Comparison of ENCODE assay signal across 8 cellular contexts in the genomic region with DNA sequence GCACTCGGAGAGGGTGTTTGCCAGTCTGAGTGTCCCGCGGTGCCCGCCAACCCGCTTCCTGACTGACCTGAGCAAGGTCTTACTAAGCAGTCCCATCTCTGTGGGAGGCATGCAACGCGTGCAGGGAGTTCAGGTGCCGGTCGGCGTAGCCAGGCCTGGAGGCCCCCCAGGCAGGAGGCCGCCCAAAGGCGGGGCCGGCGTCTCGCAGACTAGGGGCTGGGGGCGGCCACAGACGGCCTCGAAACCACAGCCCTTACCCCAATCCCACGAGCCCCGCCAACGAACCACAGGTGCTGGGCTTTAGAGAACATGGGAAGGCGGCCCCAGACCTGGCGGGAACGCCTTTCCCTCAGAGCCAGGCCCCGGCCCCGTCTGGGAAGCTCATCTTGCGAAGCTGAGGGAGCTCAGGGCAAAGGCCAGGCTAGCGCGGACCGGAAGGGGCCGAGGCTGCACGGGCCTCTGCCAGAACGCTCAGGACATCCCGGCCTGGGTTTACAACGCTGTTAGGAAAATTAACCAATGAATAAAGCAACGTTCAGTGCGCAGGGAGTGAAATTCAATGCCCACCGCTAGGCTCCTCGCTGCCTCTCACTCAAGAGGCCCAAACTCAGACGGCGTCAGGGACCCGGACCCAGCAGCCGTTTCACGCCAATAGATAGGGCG. TPM values are rescaled to one million over a fixed set of nuclear protein-coding genes. Genes with fewer than 3 reads are reported as not detected.
DNase-seq lines count a peak whose midpoint lies in the region; ATAC-seq and TF ChIP-seq lines count a peak whose summit lies in the region.

No MANE protein-coding gene starts in this region.

- DNase-seq in adipocyte (ENCODE audit: low read depth) (no peak), SKM-1 (lab: John Stamatoyannopoulos, UW; ENCODE audit: unreplicated experiment) (no peak), GM10266 (ENCODE audit: extremely low spot score) (no peak)
- peak; percentile 37 to 50 for DNase-seq in stimulated activated CD4-positive, alpha-beta T cell treated with anti-CD3 and anti-CD28 coated beads, Interleukin-12 subunit alpha, Interleukin-12 subunit beta, amount 100 ng/mL, for 24 hours (ENCODE audit: low read depth in 2 of 2)

- H3K9me3 ChIP-seq in adipocyte (ENCODE audit: control insufficient read depth, low read length) (no peaks in the 10 kb centered on the region), iPS-15b (ENCODE audit: control insufficient read depth, insufficient read depth, low read length) (no peaks in the 10 kb centered on the region)

- H3K36me3 ChIP-seq in adipocyte (ENCODE audit: control insufficient read depth, insufficient read depth, low read length, severe bottlenecking) (peaks cover 10% of the 10 kb centered on the region), iPS-15b (ENCODE audit: control insufficient read depth, insufficient read depth, low read length) (peaks cover 9% of the 10 kb centered on the region)

- no peak for TF ChIP-seq CTCF in GM10266 (IDR thresholded peaks at IDR 0.05; ENCODE audit: control insufficient read depth, insufficient read depth, low read depth, missing control alignments)

- ATAC-seq in GM18870 (IDR thresholded peaks at IDR 0.05; ENCODE audit: unreplicated experiment) (peak; percentile 29), HG02884 (IDR thresholded peaks at IDR 0.05; ENCODE audit: unreplicated experiment) (peak; percentile 10)

- H3K27me3 ChIP-seq in adipocyte (replicated peaks; ENCODE audit: control insufficient read depth, insufficient read depth, low read length) (no peaks in the 10 kb centered on the region), iPS-15b (ENCODE audit: control insufficient read depth, insufficient read depth, low read length) (no peaks in the 10 kb centered on the region)

- H3K4me1 ChIP-seq in adipocyte (ENCODE audit: control insufficient read depth, insufficient read depth, low read length) (peaks cover 53% of the 10 kb centered on the region), iPS-15b (ENCODE audit: control insufficient read depth, insufficient read depth, low read length) (peaks cover 9% of the 10 kb centered on the region)

- H3K4me3 ChIP-seq in adipocyte (ENCODE audit: low read length) (peak overlapping the region; percentile 83), iPS-15b (ENCODE audit: low read depth, low read length) (peak overlapping the region; percentile 88)

- H3K9ac ChIP-seq in adipocyte (ENCODE audit: low read length) (peak overlapping the region; percentile 93), iPS-15b (ENCODE audit: low read depth, low read length) (peak overlapping the region; percentile 89)

TF ChIP-seq in PFSK-1, 5 proteins besides CTCF, POLR2A, EP300 and RAD21:
- TF ChIP-seq POLR2AphosphoS5 (IDR thresholded peaks at IDR 0.05; ENCODE audit: low read depth, low read length) (peak; percentile 69; the same call in 1 of the 2 replicates), FOXP2 (optimal IDR thresholded peaks at IDR 0.05; ENCODE audit: borderline replicate concordance, extremely low read depth, extremely low read length, insufficient read depth) (no peak), TAF1 (IDR thresholded peaks at IDR 0.05; ENCODE audit: borderline replicate concordance, insufficient read depth, low read length) (0 out of 2 replicates have a peak, but pooled peaks have one; percentile 35), SIN3A (IDR thresholded peaks at IDR 0.05; ENCODE audit: borderline replicate concordance, insufficient read depth, low read length) (0 out of 2 replicates have a peak, but pooled peaks have one; percentile 33)
- TF ChIP-seq, protein P1, sequence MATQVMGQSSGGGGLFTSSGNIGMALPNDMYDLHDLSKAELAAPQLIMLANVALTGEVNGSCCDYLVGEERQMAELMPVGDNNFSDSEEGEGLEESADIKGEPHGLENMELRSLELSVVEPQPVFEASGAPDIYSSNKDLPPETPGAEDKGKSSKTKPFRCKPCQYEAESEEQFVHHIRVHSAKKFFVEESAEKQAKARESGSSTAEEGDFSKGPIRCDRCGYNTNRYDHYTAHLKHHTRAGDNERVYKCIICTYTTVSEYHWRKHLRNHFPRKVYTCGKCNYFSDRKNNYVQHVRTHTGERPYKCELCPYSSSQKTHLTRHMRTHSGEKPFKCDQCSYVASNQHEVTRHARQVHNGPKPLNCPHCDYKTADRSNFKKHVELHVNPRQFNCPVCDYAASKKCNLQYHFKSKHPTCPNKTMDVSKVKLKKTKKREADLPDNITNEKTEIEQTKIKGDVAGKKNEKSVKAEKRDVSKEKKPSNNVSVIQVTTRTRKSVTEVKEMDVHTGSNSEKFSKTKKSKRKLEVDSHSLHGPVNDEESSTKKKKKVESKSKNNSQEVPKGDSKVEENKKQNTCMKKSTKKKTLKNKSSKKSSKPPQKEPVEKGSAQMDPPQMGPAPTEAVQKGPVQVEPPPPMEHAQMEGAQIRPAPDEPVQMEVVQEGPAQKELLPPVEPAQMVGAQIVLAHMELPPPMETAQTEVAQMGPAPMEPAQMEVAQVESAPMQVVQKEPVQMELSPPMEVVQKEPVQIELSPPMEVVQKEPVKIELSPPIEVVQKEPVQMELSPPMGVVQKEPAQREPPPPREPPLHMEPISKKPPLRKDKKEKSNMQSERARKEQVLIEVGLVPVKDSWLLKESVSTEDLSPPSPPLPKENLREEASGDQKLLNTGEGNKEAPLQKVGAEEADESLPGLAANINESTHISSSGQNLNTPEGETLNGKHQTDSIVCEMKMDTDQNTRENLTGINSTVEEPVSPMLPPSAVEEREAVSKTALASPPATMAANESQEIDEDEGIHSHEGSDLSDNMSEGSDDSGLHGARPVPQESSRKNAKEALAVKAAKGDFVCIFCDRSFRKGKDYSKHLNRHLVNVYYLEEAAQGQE (IDR thresholded peaks at IDR 0.05; ENCODE audit: insufficient read depth in 1 of 2, low read depth in 2 of 2, low read length in 2 of 2): no peak

RNA-seq across cellular contexts. Expression of a gene that starts 2.1 kb away (rescaled TPM):
- 48.7 TPM for polyA plus RNA-seq in PFSK-1 (2012; ENCODE audit: insufficient read length, low read depth)

RNA-seq across cellular contexts. Expression of a gene that starts 26.6 kb away (rescaled TPM):
- 5.4 TPM for polyA plus RNA-seq in PFSK-1 (2012; ENCODE audit: insufficient read length, low read depth)

RNA-seq across cellular contexts. Expression of a gene that starts 36.2 kb away (rescaled TPM):
- polyA plus RNA-seq in PFSK-1 (2012; ENCODE audit: insufficient read length, low read depth): 30.1 TPM

RNA-seq across cellular contexts. Expression of a gene that starts 48.4 kb away (rescaled TPM):
- not detected for polyA plus RNA-seq in PFSK-1 (2012; ENCODE audit: insufficient read length, low read depth)

Comparison
In these comparisons a context has a peak if more than half of its experiments do, and no peak if none do; other contexts are left out.
1. DNase-seq: peak in stimulated activated CD4-positive, alpha-beta T cell treated with anti-CD3 and anti-CD28 coated beads, Interleukin-12 subunit alpha, Interleukin-12 subunit beta, amount 100 ng/mL, for 24 hours (2 of 2); none in adipocyte (single experiment), SKM-1 (single experiment) and GM10266 (single experiment).